In the genomic region with DNA sequence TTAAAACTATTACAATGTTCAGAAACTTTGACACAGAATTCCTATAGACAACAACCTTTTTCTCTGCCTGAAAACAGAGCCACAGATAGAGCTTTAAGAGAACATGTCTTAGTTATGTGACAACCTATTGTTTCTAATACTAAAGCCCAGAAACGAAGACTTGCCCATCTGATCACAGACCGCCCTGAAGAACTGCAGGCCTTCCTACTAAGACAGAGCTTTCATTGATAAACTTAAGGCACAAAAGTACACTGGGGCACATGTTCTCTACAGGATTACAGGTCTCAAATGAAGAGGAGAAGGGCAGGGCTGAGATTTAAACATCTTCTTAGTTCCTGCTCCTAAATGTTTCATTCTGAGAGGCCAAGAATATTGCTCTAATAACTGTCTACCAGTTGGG, we compare ENCODE assay signal across 20 cellular contexts.
A peak's percentile ranks its signal among the peaks of the same experiment; 100 is the strongest.
DNase-seq lines count a peak whose midpoint lies in the region; ATAC-seq, FAIRE-seq and TF ChIP-seq lines count a peak whose summit lies in the region.
"Had no signal": no experiment of that assay in that cellular context is flagged by ENCODE, and none has a peak within 500 bp of the region (broad histone marks: within the 10 kb centered on the region; RNA-seq: fewer than 3 reads in every experiment).

No MANE protein-coding gene starts in this region.

- peaks cover 12% of the 10 kb centered on the region for H3K9me3 Mint-ChIP-seq in neural crest cell
- H3K9me3 Mint-ChIP-seq: CD4-positive, alpha-beta memory T cell had no signal

- TF ChIP-seq CTCF in mammary epithelial cell (conservative IDR thresholded peaks at IDR 0.05 in 1 of 2, IDR thresholded peaks at IDR 0.05 in 1 of 2; ENCODE audit: extremely low read depth in 1 of 2, insufficient read depth in 1 of 2, low read depth in 1 of 2, low read length in 2 of 2): no peak
- no peak for TF ChIP-seq CTCF in breast epithelium (IDR thresholded peaks at IDR 0.05)
- no peak for TF ChIP-seq CTCF in H1 (IDR thresholded peaks at IDR 0.05; ENCODE audit: control extremely low read depth in 1 of 3, insufficient read depth in 1 of 3, low read depth in 1 of 3, low read length in 3 of 3)
- no peak for TF ChIP-seq CTCF in neural crest cell (conservative IDR thresholded peaks at IDR 0.05)
- no peak for TF ChIP-seq CTCF in smooth muscle cell (IDR thresholded peaks at IDR 0.05; ENCODE audit: borderline replicate concordance, insufficient read depth, poor library complexity, severe bottlenecking)

- H3F3A ChIP-seq in smooth muscle cell (ENCODE audit: low read depth): no peaks in the 10 kb centered on the region

- ATAC-seq in HG02970 (IDR thresholded peaks at IDR 0.05; ENCODE audit: low FRiP score, unreplicated experiment): no peak
- ATAC-seq: A549 had no signal

- POLR2A ChIA-PET in H1 (lab: Charles Lee; ENCODE audit: partially characterized antibody): no interaction called here

- H3K27ac Mint-ChIP-seq in neural crest cell (ENCODE audit: unreplicated experiment): peak overlapping the region; percentile 92
- H3K27ac Mint-ChIP-seq: CD14-positive monocyte; CD4-positive, alpha-beta memory T cell had no signal

- H2BK15ac ChIP-seq in H1 (ENCODE audit: low read length): no peak overlapping the region

- no peak for FAIRE-seq in H1 (lab: Jason Lieb, UNC)
- FAIRE-seq: A549, GM12891, GM19239, H54, HTR-8/SVneo had no signal

- no peaks in the 10 kb centered on the region for H3K23me2 ChIP-seq in H1 (ENCODE audit: low read depth, low read length)

- no peak for TF ChIP-seq EP300 in H1 (IDR thresholded peaks at IDR 0.05; ENCODE audit: borderline replicate concordance in 1 of 2, low read depth in 2 of 2, low read length in 2 of 2)

- no peak overlapping the region for H3K18ac ChIP-seq in H1 (ENCODE audit: extremely low read depth, low read length)

- no peak overlapping the region for H4K5ac ChIP-seq in H1 (ENCODE audit: insufficient read length, low read depth, low read length)

- CTCF ChIA-PET in mammary epithelial cell (lab: Charles Lee; ENCODE audit: low non-redundant PET) (no interaction called here), H1 (lab: Charles Lee; ENCODE audit: partially characterized antibody) (interaction anchor here (0.7 kb wide), 1 partner anchor 161 kb away, joined by 3 read pairs; no protein-coding TSS in a partner anchor)

- H3K9ac ChIP-seq in mammary epithelial cell (ENCODE audit: insufficient read depth, low read length): no peak overlapping the region
- H3K9ac ChIP-seq in H1 (replicated peaks in 1 of 4; ENCODE audit: extremely low read depth in 1 of 4, low read depth in 3 of 4, low read length in 3 of 4): no peak overlapping the region
- H3K9ac ChIP-seq in smooth muscle cell (ENCODE audit: low read depth): no peak overlapping the region
- H3K9ac ChIP-seq: BLaER1, GM23248 had no signal

- H3K79me1 ChIP-seq in H1 (ENCODE audit: low read depth, low read length): no peaks in the 10 kb centered on the region

- dilution Hi-C loops in mammary epithelial cell (cut with HindIII; ENCODE audit: low sequenced_read_pairs): no loop called here

- no peak overlapping the region for H3K4me2 ChIP-seq in mammary epithelial cell (ENCODE audit: insufficient read depth, low read depth, low read length)
- H3K4me2 ChIP-seq in H1 (ENCODE audit: insufficient read depth in 1 of 2, low read depth in 2 of 2, low read length in 2 of 2): no peak overlapping the region
- H3K4me2 ChIP-seq in smooth muscle cell: no peak overlapping the region
- H3K4me2 ChIP-seq: A549, BLaER1 had no signal

- no peak overlapping the region for H4K91ac ChIP-seq in H1 (replicated peaks; ENCODE audit: insufficient read length, low read length)

- no peak overlapping the region for H2BK12ac ChIP-seq in H1 (ENCODE audit: low read depth, low read length)

- H3K23ac ChIP-seq in H1 (ENCODE audit: insufficient read length): no peak overlapping the region

- H3K27ac ChIP-seq in mammary epithelial cell (ENCODE audit: insufficient read depth, low read depth, low read length): no peak overlapping the region
- H3K27ac ChIP-seq in breast epithelium: no peak overlapping the region
- H3K27ac ChIP-seq in H1 (ENCODE audit: low read depth, low read length): no peak overlapping the region
- no peak overlapping the region for H3K27ac ChIP-seq in smooth muscle cell (ENCODE audit: low read depth)
- H3K27ac ChIP-seq: 22Rv1, A549, BLaER1, GM23248 had no signal

- H2BK5ac ChIP-seq in H1 (ENCODE audit: low read depth, low read length): no peak overlapping the region

- H2BK120ac ChIP-seq in H1 (replicated peaks; ENCODE audit: low read depth, low read length): no peak overlapping the region

- peak overlapping the region; percentile 66 for H3K4me3 Mint-ChIP-seq in neural crest cell
- H3K4me3 Mint-ChIP-seq: CD14-positive monocyte; CD4-positive, alpha-beta memory T cell had no signal

- intact Hi-C loops in mammary epithelial cell (cut with micrococcal nuclease) (no loop called here), breast epithelium (cut with DNase I; ENCODE audit: low total_unique reads) (no loop called here)

- H3K4ac ChIP-seq in H1 (replicated peaks; ENCODE audit: insufficient read length, low read depth, low read length): no peak overlapping the region

- no peak overlapping the region for H2BK20ac ChIP-seq in H1 (ENCODE audit: low read length)

- H2AK5ac ChIP-seq in H1 (ENCODE audit: low read depth, low read length): no peak overlapping the region

- peak overlapping the region; percentile 67 for H2AFZ ChIP-seq in mammary epithelial cell (ENCODE audit: low read depth, low read length)
- 0 out of 2 replicates have a peak overlapping the region, but pooled peaks have one; percentile 23 for H2AFZ ChIP-seq in H1 (ENCODE audit: low read length)
- peak overlapping the region; percentile 71 for H2AFZ ChIP-seq in smooth muscle cell (ENCODE audit: low read depth)
- H2AFZ ChIP-seq: GM23248 had no signal

- H3K56ac ChIP-seq in H1 (replicated peaks; ENCODE audit: insufficient read length, low read depth, low read length): no peak overlapping the region

- no peak overlapping the region for H3K14ac ChIP-seq in H1 (ENCODE audit: insufficient read length)

- no peaks in the 10 kb centered on the region for H3K79me2 ChIP-seq in mammary epithelial cell (ENCODE audit: insufficient read depth, low read length)
- no peaks in the 10 kb centered on the region for H3K79me2 ChIP-seq in H1 (ENCODE audit: control insufficient read depth in 1 of 2, insufficient read depth in 2 of 2, low read length in 2 of 2)
- no peaks in the 10 kb centered on the region for H3K79me2 ChIP-seq in smooth muscle cell (ENCODE audit: low read depth)

- H3K9me3 ChIP-seq in mammary epithelial cell (replicated peaks; ENCODE audit: insufficient read depth, low read length) (no peaks in the 10 kb centered on the region), breast epithelium (no peaks in the 10 kb centered on the region), H1 (ENCODE audit: insufficient read depth in 2 of 2, low read depth in 1 of 2, low read length in 1 of 2) (no peaks in the 10 kb centered on the region), smooth muscle cell (replicated peaks; ENCODE audit: low read depth) (no peaks in the 10 kb centered on the region)
- H3K9me3 ChIP-seq: A549, BLaER1 had no signal

- BruUV-seq in mammary epithelial cell (replicated peaks; lab: Mats Ljungman, UMichigan): no TSS peak

- H4K20me1 ChIP-seq in mammary epithelial cell (ENCODE audit: insufficient read depth, low read length) (no peaks in the 10 kb centered on the region), H1 (replicated peaks in 1 of 2; ENCODE audit: control insufficient read depth in 1 of 2, insufficient read depth in 2 of 2, low read length in 2 of 2) (no peaks in the 10 kb centered on the region), smooth muscle cell (ENCODE audit: low read depth) (no peaks in the 10 kb centered on the region)
- H4K20me1 ChIP-seq: BLaER1 had no signal

- no peaks in the 10 kb centered on the region for H3K27me3 Mint-ChIP-seq in neural crest cell (ENCODE audit: low read depth)

- peaks cover 7% of the 10 kb centered on the region for H3K4me1 ChIP-seq in mammary epithelial cell (ENCODE audit: insufficient read depth, low read length)
- H3K4me1 ChIP-seq in breast epithelium: no peaks in the 10 kb centered on the region
- no peaks in the 10 kb centered on the region for H3K4me1 ChIP-seq in H1 (replicated peaks in 1 of 4; ENCODE audit: control insufficient read depth in 3 of 4, insufficient read depth in 4 of 4, low read length in 3 of 4)
- no peaks in the 10 kb centered on the region for H3K4me1 ChIP-seq in smooth muscle cell (ENCODE audit: low read depth)
- H3K4me1 ChIP-seq: BLaER1 had no signal

- WGBS in mammary epithelial cell (ENCODE audit: low coverage, missing lambda C conversion rate): 36% methylated on average over 2 of the region's 2 CpGs
- WGBS in H1 (ENCODE audit: extremely low coverage in 1 of 2, insufficient coverage in 1 of 2, insufficient read length in 1 of 2, insufficient replicate concordance in 2 of 2, low coverage in 1 of 2, low lambda C conversion rate in 2 of 2, missing lambda C conversion rate in 1 of 2), 2 experiments: 97% methylated on average over 2 of the region's 2 CpGs; no CpG with 5 or more reads in 1 of the 2 experiments
- 69% methylated on average over 2 of the region's 2 CpGs for WGBS in smooth muscle cell (ENCODE audit: low lambda C conversion rate)

- DNase-seq in mammary epithelial cell (no peak), breast epithelium (ENCODE audit: low spot score in 2 of 2) (no peak), H1 (ENCODE audit: low read depth in 1 of 2, low spot score in 2 of 2) (no peak), neural crest cell (ENCODE audit: low read depth, low spot score) (no peak), smooth muscle cell (lab: John Stamatoyannopoulos, UW; ENCODE audit: unreplicated experiment) (no peak), NCI-H1048 (lab: John Stamatoyannopoulos, UW) (no peak), ureter (ENCODE audit: low spot score) (no peak)
- DNase-seq: CD4-positive, alpha-beta memory T cell; GM23248; HCEC 1CT; IMR-90 had no signal

- no peaks in the 10 kb centered on the region for H3K36me3 ChIP-seq in mammary epithelial cell (ENCODE audit: insufficient read depth, low read length)
- H3K36me3 ChIP-seq in breast epithelium: no peaks in the 10 kb centered on the region
- H3K36me3 ChIP-seq in H1 (ENCODE audit: control insufficient read depth in 2 of 4, insufficient read depth in 4 of 4, low read length in 3 of 4): no peaks in the 10 kb centered on the region
- no peaks in the 10 kb centered on the region for H3K36me3 ChIP-seq in smooth muscle cell (ENCODE audit: low read depth)
- H3K36me3 ChIP-seq: BLaER1 had no signal

- in situ Hi-C loops in mammary epithelial cell (cut with MboI; ENCODE audit: low sequenced_read_pairs in 2 of 2): no loop called here

- peaks cover 20% of the 10 kb centered on the region for H3K4me1 Mint-ChIP-seq in neural crest cell
- H3K4me1 Mint-ChIP-seq: CD4-positive, alpha-beta memory T cell had no signal

- no peak overlapping the region for H4K8ac ChIP-seq in H1 (ENCODE audit: extremely low read depth, insufficient read depth, low read length)

- no peak overlapping the region for H3K4me3 ChIP-seq in mammary epithelial cell (replicated peaks in 1 of 3; ENCODE audit: insufficient read depth in 1 of 3, low read depth in 2 of 3, low read length in 3 of 3)
- H3K4me3 ChIP-seq in breast epithelium: no peak overlapping the region
- H3K4me3 ChIP-seq in H1 (ENCODE audit: extremely low read depth in 1 of 4, insufficient read depth in 2 of 4, low read depth in 3 of 4, low read length in 4 of 4): no peak overlapping the region
- H3K4me3 ChIP-seq in smooth muscle cell: no peak overlapping the region
- H3K4me3 ChIP-seq: A549, BLaER1, GM23248 had no signal

- no peak for TF ChIP-seq POLR2A in breast epithelium (IDR thresholded peaks at IDR 0.05)
- no peak for TF ChIP-seq POLR2A in H1 (IDR thresholded peaks at IDR 0.05; ENCODE audit: control extremely low read depth in 1 of 2, low read depth in 2 of 2, low read length in 2 of 2)

- H3K36me3 Mint-ChIP-seq in neural crest cell (ENCODE audit: low read depth): peaks cover 7% of the 10 kb centered on the region
- H3K36me3 Mint-ChIP-seq: CD14-positive monocyte; CD4-positive, alpha-beta memory T cell had no signal

- no peak for TF ChIP-seq RAD21 in H1 (IDR thresholded peaks at IDR 0.05 in 1 of 2, conservative IDR thresholded peaks at IDR 0.05 in 1 of 2; ENCODE audit: low read depth in 2 of 2, low read length in 2 of 2)

- no peaks in the 10 kb centered on the region for H3K27me3 ChIP-seq in mammary epithelial cell (ENCODE audit: insufficient read depth, low read length)
- H3K27me3 ChIP-seq in breast epithelium: no peaks in the 10 kb centered on the region
- H3K27me3 ChIP-seq in H1 (replicated peaks in 1 of 4; ENCODE audit: control insufficient read depth in 3 of 4, extremely low read depth in 1 of 4, insufficient read depth in 3 of 4, low read length in 3 of 4): no peaks in the 10 kb centered on the region
- no peaks in the 10 kb centered on the region for H3K27me3 ChIP-seq in smooth muscle cell (ENCODE audit: low read depth)
- H3K27me3 ChIP-seq: BLaER1 had no signal
